ENCODE assay signal across 28 cellular contexts in genomic region chr2:129799036-129799958, GRCh38.
"Had no signal": no experiment of that assay in that cellular context is flagged by ENCODE, and none has a peak within 500 bp of the region (broad histone marks: within the 10 kb centered on the region; RNA-seq: fewer than 3 reads in every experiment).

No MANE protein-coding gene starts in this region.

- H3K9me3 ChIP-seq: left lung, mucosa of descending colon, neutrophil, prostate gland, right atrium auricular region, suprapubic skin, transverse colon, upper lobe of right lung, uterus had no signal

- H3K27me3 ChIP-seq: left lung, right atrium auricular region, transverse colon, upper lobe of right lung, uterus had no signal

- H3K4me1 ChIP-seq: left lung, prostate gland, right atrium auricular region, suprapubic skin, transverse colon, upper lobe of right lung, uterus had no signal

- H3K9me3 Mint-ChIP-seq: effector memory CD8-positive, alpha-beta T cell; mesothelial cell of epicardium; naive B cell; natural killer cell treated with Interleukin-12 subunit alpha and Interleukin-12 subunit beta and Interleukin-15 and Interleukin-18, amount 100 ng/mL, for 72 hours; neural crest cell; stimulated activated naive CD8-positive, alpha-beta T cell treated with anti-CD3 and anti-CD28 coated beads, Interleukin-15, amount 100 ng/mL, for 72 hours had no signal

- H3K36me3 Mint-ChIP-seq: mesothelial cell of epicardium; naive B cell; natural killer cell treated with Interleukin-12 subunit alpha and Interleukin-12 subunit beta and Interleukin-15 and Interleukin-18, amount 100 ng/mL, for 72 hours had no signal

- H3K4me3 Mint-ChIP-seq: effector memory CD8-positive, alpha-beta T cell; mesothelial cell of epicardium; natural killer cell treated with Interleukin-12 subunit alpha and Interleukin-12 subunit beta and Interleukin-15 and Interleukin-18, amount 100 ng/mL, for 72 hours; neural crest cell; stimulated activated naive CD8-positive, alpha-beta T cell treated with anti-CD3 and anti-CD28 coated beads, Interleukin-15, amount 100 ng/mL, for 72 hours had no signal

- H3K4me2 ChIP-seq: smooth muscle cell had no signal

- ATAC-seq: effector memory CD8-positive, alpha-beta T cell; left cardiac atrium; left lung; mucosa of descending colon; natural killer cell treated with Interleukin-12 subunit alpha and Interleukin-12 subunit beta and Interleukin-15 and Interleukin-18, amount 100 ng/mL, for 72 hours; sciatic nerve; stimulated activated naive CD8-positive, alpha-beta T cell treated with anti-CD3 and anti-CD28 coated beads, Interleukin-15, amount 100 ng/mL, for 72 hours; upper lobe of right lung had no signal

- H3K4me3 ChIP-seq: left lung, mucosa of descending colon, prostate gland, right atrium auricular region, smooth muscle cell, suprapubic skin, transverse colon, upper lobe of right lung, uterus had no signal

- H3K4me1 Mint-ChIP-seq: naive B cell; stimulated activated naive CD8-positive, alpha-beta T cell treated with anti-CD3 and anti-CD28 coated beads, Interleukin-15, amount 100 ng/mL, for 72 hours had no signal

- FAIRE-seq: colon, frontal cortex, kidney had no signal

- H3K27ac Mint-ChIP-seq: effector memory CD8-positive, alpha-beta T cell; mesothelial cell of epicardium; naive B cell; natural killer cell treated with Interleukin-12 subunit alpha and Interleukin-12 subunit beta and Interleukin-15 and Interleukin-18, amount 100 ng/mL, for 72 hours; stimulated activated naive CD8-positive, alpha-beta T cell treated with anti-CD3 and anti-CD28 coated beads, Interleukin-15, amount 100 ng/mL, for 72 hours had no signal

- DNase-seq: dermis blood vessel endothelial cell; effector memory CD8-positive, alpha-beta T cell; kidney; left cardiac atrium; left lung; mesenchymal stem cell; mucosa of descending colon; naive B cell; stimulated activated CD4-positive, alpha-beta T cell treated with anti-CD3 and anti-CD28 coated beads, Interleukin-12 subunit alpha, Interleukin-12 subunit beta, amount 100 ng/mL, for 4 hours; stimulated activated CD4-positive, alpha-beta T cell treated with anti-CD3 and anti-CD28 coated beads, Interleukin-1b, Interleukin-23, amount 100 ng/mL, for 48 hours; stimulated activated CD4-positive, alpha-beta T cell treated with anti-CD3 and anti-CD28 coated beads, Interleukin-4, amount 100 ng/mL, for 1 hour; stimulated activated CD8-positive, alpha-beta memory T cell treated with anti-CD3 and anti-CD28 coated beads, Interleukin-4, amount 100 ng/mL, for 48 hours; stimulated activated naive CD4-positive, alpha-beta T cell; stimulated activated naive CD8-positive, alpha-beta T cell treated with anti-CD3 and anti-CD28 coated beads, Interleukin-15, amount 100 ng/mL, for 72 hours; transverse colon; upper lobe of right lung; uterus had no signal

- H3K36me3 ChIP-seq: left lung, neutrophil, prostate gland, right atrium auricular region, suprapubic skin, transverse colon, upper lobe of right lung, uterus had no signal

- H3K27ac ChIP-seq: left lung, neutrophil, prostate gland, right atrium auricular region, suprapubic skin, transverse colon, upper lobe of right lung, uterus had no signal
